8 cellular contexts compared by ENCODE assay signal in genomic region chr5:134225780-134226440, GRCh38. TPM values are rescaled to one million over a fixed set of nuclear protein-coding genes. Genes with fewer than 3 reads are reported as not detected.
DNase-seq lines count a peak whose midpoint lies in the region; ATAC-seq and TF ChIP-seq lines count a peak whose summit lies in the region.

Gene PPP2CA (minus strand): TSS chr5:134226073. CDS start chr5:134225861, 212 bp downstream.

- ATAC-seq in HG02885 (IDR thresholded peaks at IDR 0.05; ENCODE audit: poor library complexity, unreplicated experiment) (peak; percentile 84), T-helper 17 cell (peak; percentile 74)

- peak; percentile 63 for TF ChIP-seq POLR2A in GM15510 (IDR thresholded peaks at IDR 0.05; ENCODE audit: borderline replicate concordance, extremely low read depth, insufficient read length)
- TF ChIP-seq POLR2A in prostate gland (IDR thresholded peaks at IDR 0.05): peak; percentile 64

- under 1% methylated on average over 35 of the region's 73 CpGs for WGBS in prostate gland
- under 1% methylated on average over 73 of the region's 73 CpGs for WGBS in urinary bladder

- H3K4me1 ChIP-seq in left ventricle myocardium inferior: peaks cover 76% of the 10 kb centered on the region
- peaks cover 6% of the 10 kb centered on the region for H3K4me1 ChIP-seq in prostate gland (replicated peaks)
- no peaks in the 10 kb centered on the region for H3K4me1 ChIP-seq in urinary bladder (ENCODE audit: insufficient read depth)

- H3K27me3 ChIP-seq in left ventricle myocardium inferior (ENCODE audit: low read depth) (no peaks in the 10 kb centered on the region), prostate gland (replicated peaks; ENCODE audit: insufficient read depth) (no peaks in the 10 kb centered on the region)

- peak within 1 kb of the TSS; percentile 99 for H3K4me3 Mint-ChIP-seq in T-helper 17 cell

- peaks cover 10% of the 10 kb centered on the region for H3K36me3 Mint-ChIP-seq in T-helper 17 cell (ENCODE audit: low read depth)

- H3K4me3 ChIP-seq in left ventricle myocardium inferior: peak within 1 kb of the TSS; percentile 89
- H3K4me3 ChIP-seq in prostate gland: peak within 1 kb of the TSS; percentile 85 to 100
- peak within 1 kb of the TSS; percentile 93 for H3K4me3 ChIP-seq in urinary bladder (ENCODE audit: low read depth, low read length)

- H3K27me3 Mint-ChIP-seq in T-helper 17 cell: no peaks in the 10 kb centered on the region

- H3K9me3 ChIP-seq in T-helper 17 cell (ENCODE audit: control insufficient read depth, low read length, poor library complexity, severe bottlenecking) (no peaks in the 10 kb centered on the region), left ventricle myocardium inferior (replicated peaks) (no peaks in the 10 kb centered on the region), prostate gland (no peaks in the 10 kb centered on the region)

- intact Hi-C loops in left ventricle myocardium inferior (cut with micrococcal nuclease) (no loop called here), prostate gland (cut with DNase I) (loop anchor here (2.0 to 10.0 kb wide), 3 partner anchors 49 to 299 kb away; partner anchors contain the start of genes CDKL3, JADE2 and SKP1)

- H3K4me1 Mint-ChIP-seq in T-helper 17 cell: peaks cover 34% of the 10 kb centered on the region

- peak; percentile 93 for DNase-seq in NCI-H1694 treated with DMSO at 0.1 percent for 48 hours (lab: John Stamatoyannopoulos, UW)
- peak; percentile 98 to 99 (median 98) for DNase-seq in T-helper 17 cell
- DNase-seq in amygdala (lab: John Stamatoyannopoulos, UW): peak; percentile 76 to 100 (median 98)
- peak; percentile 98 for DNase-seq in left ventricle myocardium inferior
- DNase-seq in prostate gland (ENCODE audit: low spot score): peak; percentile 98

- H3K36me3 ChIP-seq in left ventricle myocardium inferior (peaks cover 2% of the 10 kb centered on the region), prostate gland (no peaks in the 10 kb centered on the region), urinary bladder (ENCODE audit: insufficient read depth) (no peaks in the 10 kb centered on the region)

- no peak for TF ChIP-seq CTCF in left ventricle myocardium inferior (IDR thresholded peaks at IDR 0.05; ENCODE audit: borderline replicate concordance)
- no peak for TF ChIP-seq CTCF in prostate gland (IDR thresholded peaks at IDR 0.05)

- H3K27ac ChIP-seq in left ventricle myocardium inferior (replicated peaks) (peak within 1 kb of the TSS; percentile 97), prostate gland (peak within 1 kb of the TSS; percentile 99 to 100), urinary bladder (ENCODE audit: low read depth) (peak within 1 kb of the TSS; percentile 100)

- peak within 1 kb of the TSS; percentile 99 for H3K27ac Mint-ChIP-seq in T-helper 17 cell

RNA-seq across cellular contexts. Expression of gene PPP2CA, which starts in this region (rescaled TPM):
- 100 to 1,000 TPM; 233 to 239 TPM for total RNA-seq in T-helper 17 cell
- total RNA-seq in left ventricle myocardium inferior: 163 TPM
- total RNA-seq in prostate gland: 100 to 1,000 TPM; 119 to 175 TPM
- 67.5 TPM for total RNA-seq in urinary bladder
- polyA plus RNA-seq in urinary bladder: 77.9 TPM

Comparison
In these comparisons a context has a peak if more than half of its experiments do, and no peak if none do; other contexts are left out.
1. Peak in every context shown above with its lines: DNase-seq, ATAC-seq, H3K4me3 ChIP-seq and H3K27ac ChIP-seq.